In genomic region chr14:54854181-54854580, GRCh38 we compare ENCODE assay signal across 17 cellular contexts. TPM values are rescaled to one million over a fixed set of nuclear protein-coding genes. Genes with fewer than 3 reads are reported as not detected.
DNase-seq lines count a peak whose midpoint lies in the region; ATAC-seq, FAIRE-seq and TF ChIP-seq lines count a peak whose summit lies in the region.
"Had no signal": no experiment of that assay in that cellular context is flagged by ENCODE, and none has a peak within 500 bp of the region (broad histone marks: within the 10 kb centered on the region; RNA-seq: fewer than 3 reads in every experiment).

No MANE protein-coding gene starts in this region.

- H2BK20ac ChIP-seq in H1 (ENCODE audit: low read length), result no peak overlapping the region

- H3K4me1 Mint-ChIP-seq in activated naive CD4-positive, alpha-beta T cell treated with anti-CD3 and anti-CD28 coated beads, Interleukin-2, amount 10 ng/mL, durations not matched to agents 7 days and 5 days, result peaks cover 28% of the 10 kb centered on the region
- H3K4me1 Mint-ChIP-seq in activated naive CD4-positive, alpha-beta T cell treated with anti-CD3 and anti-CD28 coated beads for 36 hours (ENCODE audit: low read depth), result peaks cover 13% of the 10 kb centered on the region
- H3K4me1 Mint-ChIP-seq in type B pancreatic cell (ENCODE audit: unreplicated experiment), result peaks cover 8% of the 10 kb centered on the region

- TF ChIP-seq EP300 in H1 (IDR thresholded peaks at IDR 0.05; ENCODE audit: borderline replicate concordance in 1 of 2, low read depth in 2 of 2, low read length in 2 of 2), result no peak

- ATAC-seq in HG03175 (IDR thresholded peaks at IDR 0.05; ENCODE audit: unreplicated experiment) (peak; percentile 55), psoas muscle (no peak)
- ATAC-seq: activated T-cell treated with anti-CD3 and anti-CD28 coated beads, Interleukin-2, amount 50 U/mL, for 72 hours had no signal

- H3K4me3 Mint-ChIP-seq in activated naive CD4-positive, alpha-beta T cell treated with anti-CD3 and anti-CD28 coated beads, Interleukin-2, amount 10 ng/mL, durations not matched to agents 7 days and 5 days, result no peak overlapping the region
- H3K4me3 Mint-ChIP-seq in activated naive CD4-positive, alpha-beta T cell treated with anti-CD3 and anti-CD28 coated beads for 36 hours, result no peak overlapping the region
- no peak overlapping the region for H3K4me3 Mint-ChIP-seq in type B pancreatic cell
- H3K4me3 Mint-ChIP-seq: activated T-cell treated with anti-CD3 and anti-CD28 coated beads, Interleukin-2, amount 50 U/mL, for 72 hours; T-helper 1 cell treated with Interleukin-12 subunit alpha and Interleukin-12 subunit beta and Interleukin-4 antibody, amounts not matched to agents 30 μg/mL and 1 μg/mL, for 36 hours had no signal

- no peak overlapping the region for H3K4me3 ChIP-seq in H1 (ENCODE audit: extremely low read depth in 1 of 4, insufficient read depth in 2 of 4, low read depth in 3 of 4, low read length in 4 of 4)
- H3K4me3 ChIP-seq in thymus (ENCODE audit: low read length), result no peak overlapping the region
- no peak overlapping the region for H3K4me3 ChIP-seq in psoas muscle
- H3K4me3 ChIP-seq: thoracic aorta had no signal

- H3K27ac ChIP-seq in H1 (ENCODE audit: low read depth, low read length) (no peak overlapping the region), thymus (ENCODE audit: low read depth) (peak overlapping the region; percentile 2), psoas muscle (no peak overlapping the region)
- H3K27ac ChIP-seq: thoracic aorta had no signal

- H3K23me2 ChIP-seq in H1 (ENCODE audit: low read depth, low read length), result no peaks in the 10 kb centered on the region

- no peak overlapping the region for H3K4me2 ChIP-seq in H1 (ENCODE audit: insufficient read depth in 1 of 2, low read depth in 2 of 2, low read length in 2 of 2)

- H3K18ac ChIP-seq in H1 (ENCODE audit: extremely low read depth, low read length), result no peak overlapping the region

- H3K9me3 Mint-ChIP-seq in activated naive CD4-positive, alpha-beta T cell treated with anti-CD3 and anti-CD28 coated beads, Interleukin-2, amount 10 ng/mL, durations not matched to agents 7 days and 5 days, result no peaks in the 10 kb centered on the region
- H3K9me3 Mint-ChIP-seq in activated naive CD4-positive, alpha-beta T cell treated with anti-CD3 and anti-CD28 coated beads for 36 hours, result no peaks in the 10 kb centered on the region
- H3K9me3 Mint-ChIP-seq in type B pancreatic cell, result no peaks in the 10 kb centered on the region
- H3K9me3 Mint-ChIP-seq: activated T-cell treated with anti-CD3 and anti-CD28 coated beads, Interleukin-2, amount 50 U/mL, for 72 hours; T-helper 1 cell treated with Interleukin-12 subunit alpha and Interleukin-12 subunit beta and Interleukin-4 antibody, amounts not matched to agents 30 μg/mL and 1 μg/mL, for 36 hours had no signal

- no peak overlapping the region for H3K14ac ChIP-seq in H1 (ENCODE audit: insufficient read length)

- 35% methylated on average over 2 of the region's 2 CpGs; no CpG with 5 or more reads in 1 of the 2 experiments for WGBS in H1 (ENCODE audit: extremely low coverage in 1 of 2, insufficient coverage in 1 of 2, insufficient read length in 1 of 2, insufficient replicate concordance in 2 of 2, low coverage in 1 of 2, low lambda C conversion rate in 2 of 2, missing lambda C conversion rate in 1 of 2), 2 experiments
- 9% methylated on average over 2 of the region's 2 CpGs for WGBS in thymus
- WGBS in psoas muscle, 3 donors, result 24 to 49% (median 31%) methylated on average over 2 of the region's 2 CpGs

- H2AK5ac ChIP-seq in H1 (ENCODE audit: low read depth, low read length), result no peak overlapping the region

- H3K56ac ChIP-seq in H1 (replicated peaks; ENCODE audit: insufficient read length, low read depth, low read length), result no peak overlapping the region

- H3K79me1 ChIP-seq in H1 (ENCODE audit: low read depth, low read length), result no peaks in the 10 kb centered on the region

- H3K27ac Mint-ChIP-seq in activated naive CD4-positive, alpha-beta T cell treated with anti-CD3 and anti-CD28 coated beads, Interleukin-2, amount 10 ng/mL, durations not matched to agents 7 days and 5 days, result peak overlapping the region; percentile 33
- no peak overlapping the region for H3K27ac Mint-ChIP-seq in activated naive CD4-positive, alpha-beta T cell treated with anti-CD3 and anti-CD28 coated beads for 36 hours
- no peak overlapping the region for H3K27ac Mint-ChIP-seq in type B pancreatic cell
- H3K27ac Mint-ChIP-seq: T-helper 1 cell treated with Interleukin-12 subunit alpha and Interleukin-12 subunit beta and Interleukin-4 antibody, amounts not matched to agents 30 μg/mL and 1 μg/mL, for 36 hours had no signal

- H4K8ac ChIP-seq in H1 (ENCODE audit: extremely low read depth, insufficient read depth, low read length), result no peak overlapping the region

- no peak overlapping the region for H3K23ac ChIP-seq in H1 (ENCODE audit: insufficient read length)

- H3K27me3 ChIP-seq in H1 (replicated peaks in 1 of 4; ENCODE audit: control insufficient read depth in 3 of 4, extremely low read depth in 1 of 4, insufficient read depth in 3 of 4, low read length in 3 of 4), result no peaks in the 10 kb centered on the region
- no peaks in the 10 kb centered on the region for H3K27me3 ChIP-seq in thymus (ENCODE audit: control insufficient read depth, insufficient read depth)
- H3K27me3 ChIP-seq in psoas muscle (ENCODE audit: insufficient read depth in 3 of 3, low read length in 2 of 3), result no peaks in the 10 kb centered on the region

- no peak overlapping the region for H2BK12ac ChIP-seq in H1 (ENCODE audit: low read depth, low read length)

- no peaks in the 10 kb centered on the region for H3K9me3 ChIP-seq in H1 (ENCODE audit: insufficient read depth in 2 of 2, low read depth in 1 of 2, low read length in 1 of 2)
- no peaks in the 10 kb centered on the region for H3K9me3 ChIP-seq in thymus (ENCODE audit: control insufficient read depth)
- H3K9me3 ChIP-seq in psoas muscle, result no peaks in the 10 kb centered on the region
- H3K9me3 ChIP-seq: Caco-2, thoracic aorta had no signal

- no peak overlapping the region for H2BK120ac ChIP-seq in H1 (replicated peaks; ENCODE audit: low read depth, low read length)

- H4K5ac ChIP-seq in H1 (ENCODE audit: insufficient read length, low read depth, low read length), result no peak overlapping the region

- no peak for TF ChIP-seq POLR2A in H1 (IDR thresholded peaks at IDR 0.05; ENCODE audit: control extremely low read depth in 1 of 2, low read depth in 2 of 2, low read length in 2 of 2)

- CTCF ChIA-PET in activated naive CD4-positive, alpha-beta T cell treated with anti-CD3 and anti-CD28 coated beads, Interleukin-2, amount 10 ng/mL, durations not matched to agents 7 days and 5 days (lab: Charles Lee), result interaction anchor here (1.2 kb wide), 1 partner anchor 48 kb away, joined by 6 read pairs; no protein-coding TSS in a partner anchor
- CTCF ChIA-PET in activated naive CD4-positive, alpha-beta T cell treated with anti-CD3 and anti-CD28 coated beads for 36 hours (lab: Charles Lee), result interaction anchor here (0.5 to 0.7 kb wide), 4 partner anchors 15 to 608 kb away, joined by 3 to 6 read pairs (median 4); no protein-coding TSS in a partner anchor
- CTCF ChIA-PET in H1 (lab: Charles Lee; ENCODE audit: partially characterized antibody), result interaction anchor here (0.6 to 1.4 kb wide), 10 partner anchors 9 to 280 kb away, joined by 3 to 8 read pairs (median 3); no protein-coding TSS in a partner anchor

- H2BK15ac ChIP-seq in H1 (ENCODE audit: low read length), result no peak overlapping the region

- TF ChIP-seq CTCF in H1 (IDR thresholded peaks at IDR 0.05; ENCODE audit: control extremely low read depth in 1 of 3, insufficient read depth in 1 of 3, low read depth in 1 of 3, low read length in 3 of 3) (no peak), psoas muscle (IDR thresholded peaks at IDR 0.05) (no peak), type B pancreatic cell (conservative IDR thresholded peaks at IDR 0.05) (no peak)

- peak in 1 of 2 experiments; percentile 7; a peak in 1 of 4 replicates for TF ChIP-seq RAD21 in H1 (IDR thresholded peaks at IDR 0.05 in 1 of 2, conservative IDR thresholded peaks at IDR 0.05 in 1 of 2; ENCODE audit: low read depth in 2 of 2, low read length in 2 of 2)

- H3K36me3 ChIP-seq in H1 (ENCODE audit: control insufficient read depth in 2 of 4, insufficient read depth in 4 of 4, low read length in 3 of 4) (no peaks in the 10 kb centered on the region), thymus (ENCODE audit: control insufficient read depth, insufficient read depth) (no peaks in the 10 kb centered on the region), psoas muscle (ENCODE audit: insufficient read depth in 1 of 2, low read depth in 1 of 2) (no peaks in the 10 kb centered on the region)
- H3K36me3 ChIP-seq: thoracic aorta had no signal

- no peaks in the 10 kb centered on the region for H3K79me2 ChIP-seq in H1 (ENCODE audit: control insufficient read depth in 1 of 2, insufficient read depth in 2 of 2, low read length in 2 of 2)

- H4K20me1 ChIP-seq in H1 (replicated peaks in 1 of 2; ENCODE audit: control insufficient read depth in 1 of 2, insufficient read depth in 2 of 2, low read length in 2 of 2), result no peaks in the 10 kb centered on the region

- no peak overlapping the region for H3K4ac ChIP-seq in H1 (replicated peaks; ENCODE audit: insufficient read length, low read depth, low read length)

- no peak for DNase-seq in activated naive CD4-positive, alpha-beta T cell treated with anti-CD3 and anti-CD28 coated beads, Interleukin-2, amount 10 ng/mL, durations not matched to agents 7 days and 5 days
- DNase-seq in activated naive CD4-positive, alpha-beta T cell treated with anti-CD3 and anti-CD28 coated beads for 36 hours, result no peak
- DNase-seq in H1 (ENCODE audit: low read depth in 1 of 2, low spot score in 2 of 2) (peak in 1 of 2 experiments; percentile 9), psoas muscle (no peak), type B pancreatic cell (ENCODE audit: extremely low spot score, unreplicated experiment) (no peak)
- DNase-seq in effector CD8-positive, alpha-beta T cell (lab: John Stamatoyannopoulos, UW), result no peak
- DNase-seq: activated CD4-positive, alpha-beta T cell treated with anti-CD3 and anti-CD28 coated beads for 48 hours; activated T-cell treated with anti-CD3 and anti-CD28 coated beads, Interleukin-2, amount 50 U/mL, for 72 hours; Caco-2; IMR-90; NCI-H1105; NCI-H524 treated with DMSO at 0.1 percent for 48 hours had no signal

- H3K27me3 Mint-ChIP-seq in activated naive CD4-positive, alpha-beta T cell treated with anti-CD3 and anti-CD28 coated beads, Interleukin-2, amount 10 ng/mL, durations not matched to agents 7 days and 5 days, result no peaks in the 10 kb centered on the region
- H3K27me3 Mint-ChIP-seq in activated naive CD4-positive, alpha-beta T cell treated with anti-CD3 and anti-CD28 coated beads for 36 hours (ENCODE audit: low read depth), result no peaks in the 10 kb centered on the region
- no peaks in the 10 kb centered on the region for H3K27me3 Mint-ChIP-seq in type B pancreatic cell

- H3K4me1 ChIP-seq in H1 (replicated peaks in 1 of 4; ENCODE audit: control insufficient read depth in 3 of 4, insufficient read depth in 4 of 4, low read length in 3 of 4) (no peaks in the 10 kb centered on the region; a peak in 2 of 7 replicates), thymus (ENCODE audit: control insufficient read depth, insufficient read depth, low read length) (no peaks in the 10 kb centered on the region), psoas muscle (no peaks in the 10 kb centered on the region)
- H3K4me1 ChIP-seq: Caco-2 had no signal

- POLR2A ChIA-PET in H1 (lab: Charles Lee; ENCODE audit: partially characterized antibody), result interaction anchor here (0.7 to 1.0 kb wide), 4 partner anchors 22 to 272 kb away, joined by 3 to 8 read pairs (median 3); partner anchors contain the start of gene GCH1

- no peak overlapping the region for H2BK5ac ChIP-seq in H1 (ENCODE audit: low read depth, low read length)

- peaks cover 39% of the 10 kb centered on the region for H3K36me3 Mint-ChIP-seq in activated naive CD4-positive, alpha-beta T cell treated with anti-CD3 and anti-CD28 coated beads, Interleukin-2, amount 10 ng/mL, durations not matched to agents 7 days and 5 days
- H3K36me3 Mint-ChIP-seq in activated naive CD4-positive, alpha-beta T cell treated with anti-CD3 and anti-CD28 coated beads for 36 hours (ENCODE audit: low read depth), result peaks cover 13% of the 10 kb centered on the region
- H3K36me3 Mint-ChIP-seq in type B pancreatic cell, result no peaks in the 10 kb centered on the region

- peak; percentile 72 for FAIRE-seq in H1 (lab: Jason Lieb, UNC)
- FAIRE-seq: A204.1 had no signal

- intact Hi-C loops in activated naive CD4-positive, alpha-beta T cell treated with anti-CD3 and anti-CD28 coated beads for 36 hours (cut with micrococcal nuclease), result no loop called here
- intact Hi-C loops in psoas muscle (cut with DNase I), result no loop called here

- no peak overlapping the region for H4K91ac ChIP-seq in H1 (replicated peaks; ENCODE audit: insufficient read length, low read length)

- H3K9ac ChIP-seq in H1 (replicated peaks in 1 of 4; ENCODE audit: extremely low read depth in 1 of 4, low read depth in 3 of 4, low read length in 3 of 4), result no peak overlapping the region

- H2AFZ ChIP-seq in H1 (ENCODE audit: low read length), result no peak overlapping the region

RNA-seq across cellular contexts. Expression of gene GCH1, which starts 48.4 kb away (rescaled TPM):
- total RNA-seq in activated naive CD4-positive, alpha-beta T cell treated with anti-CD3 and anti-CD28 coated beads for 36 hours, result 10 to 100 TPM; 56.8 to 57.3 TPM
- total RNA-seq in H1 (2021; fragmentation: NEBNext Ultra II Directional; extraction: Animal tissue kit (Norgen Biotek cat#: 25700)), result 7.9 and 8.1 TPM in 2 replicates
- polyA plus RNA-seq in H1 (2011; rRNA removed), result 4.2 and 7.3 TPM in 2 replicates
- polyA plus RNA-seq in H1 (2011; cell fraction: cytosol; rRNA removed), result 8.8 TPM
- 2.1 TPM for polyA plus RNA-seq in H1 (2011; cell fraction: nucleus; rRNA removed)
- 4.1 to 6.1 TPM (median 4.7 TPM) in 4 replicates for polyA plus RNA-seq in H1 (2012, experiment 1 of 2)
- 1.2 TPM for polyA plus RNA-seq in H1 (2012, experiment 2 of 2)
- polyA plus RNA-seq in H1 (2013, experiment 1 of 2), result 4.5 TPM
- polyA plus RNA-seq in H1 (2013, experiment 2 of 2), result 4.5 TPM
- polyA minus RNA-seq in H1 (2011; rRNA and poly(A)+ RNA removed), result 3.7 and 6.2 TPM in 2 replicates
- polyA minus RNA-seq in H1 (2011; cell fraction: cytosol; rRNA and poly(A)+ RNA removed), result 4.1 TPM
- 7.9 TPM for polyA minus RNA-seq in H1 (2011; cell fraction: nucleus; rRNA and poly(A)+ RNA removed)
- polyA plus RNA-seq in thymus, result 22.5 TPM
- 1 to 10 TPM in 3 of 4 donors, under 1 TPM in 1; 0.65 to 1.4 (median 1.2) TPM for total RNA-seq in psoas muscle
- 1 to 10 TPM in 2 of 3 donors, under 1 TPM in 1; 0.91 to 1.2 (median 1.0) TPM for polyA plus RNA-seq in psoas muscle
- total RNA-seq in type B pancreatic cell (ENCODE audit: low replicate concordance), result 18.2 and 29.6 TPM in 2 replicates
